ENCODE assay signal across 2 cellular contexts in the genomic region with DNA sequence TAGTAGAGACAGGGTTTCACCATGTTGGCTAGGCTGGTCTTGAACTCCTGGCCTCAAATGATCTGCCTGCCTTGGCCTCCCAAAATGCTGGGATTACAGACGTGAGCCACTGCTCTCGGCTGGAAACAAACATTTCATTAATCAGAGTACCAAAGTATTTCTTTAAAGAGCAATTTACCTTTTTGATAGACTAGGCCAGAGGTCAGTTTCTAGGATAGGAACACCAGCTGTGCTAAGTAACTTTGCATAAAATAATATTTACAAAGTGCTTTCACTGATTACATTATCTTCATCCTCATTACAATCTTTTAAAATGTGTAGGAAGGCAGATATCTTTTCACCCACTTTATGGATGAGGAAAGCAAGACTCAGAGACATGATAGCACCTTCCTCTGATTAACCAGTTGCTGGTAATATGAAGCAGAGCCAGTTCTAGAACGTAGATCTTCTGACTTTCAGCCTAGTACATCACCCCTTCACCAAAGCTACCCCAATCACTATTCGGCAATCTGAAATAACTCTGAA.
TF ChIP-seq lines count a peak whose summit lies in the region.

No MANE protein-coding gene starts in this region.

TF ChIP-seq in endothelial cell of umbilical vein, 7 proteins besides CTCF, POLR2A, EP300 and RAD21:
- TF ChIP-seq EZH2 (IDR thresholded peaks at IDR 0.05; ENCODE audit: borderline replicate concordance, low read depth, low read length, severe bottlenecking) (no peak), GATA2 (IDR thresholded peaks at IDR 0.05; ENCODE audit: insufficient read depth, insufficient read length, low read depth, low read length) (no peak), FOS (IDR thresholded peaks at IDR 0.05; ENCODE audit: borderline replicate concordance, insufficient read depth, low read length) (no peak), MYC (IDR thresholded peaks at IDR 0.05; ENCODE audit: low read depth, low read length) (no peak), POLR2AphosphoS5 (IDR thresholded peaks at IDR 0.05; ENCODE audit: insufficient read depth, low read depth, low read length) (no peak), JUN (IDR thresholded peaks at IDR 0.05; ENCODE audit: borderline replicate concordance, insufficient read depth, insufficient read length, low read depth) (no peak)
- TF ChIP-seq, protein P1, sequence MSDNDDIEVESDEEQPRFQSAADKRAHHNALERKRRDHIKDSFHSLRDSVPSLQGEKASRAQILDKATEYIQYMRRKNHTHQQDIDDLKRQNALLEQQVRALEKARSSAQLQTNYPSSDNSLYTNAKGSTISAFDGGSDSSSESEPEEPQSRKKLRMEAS (IDR thresholded peaks at IDR 0.05; ENCODE audit: insufficient read depth, insufficient read length) = no peak

TF ChIP-seq in GM23338, 12 proteins besides CTCF, POLR2A, EP300 and RAD21:
- TF ChIP-seq EZH2 (IDR thresholded peaks at IDR 0.05; ENCODE audit: low read depth, unreplicated experiment) (no peak), ZNF462 (CRISPR knock-in tag; IDR thresholded peaks at IDR 0.05) (no peak), STAT1 (IDR thresholded peaks at IDR 0.05; ENCODE audit: unreplicated experiment) (no peak), ZNF331 (CRISPR knock-in tag; IDR thresholded peaks at IDR 0.05; ENCODE audit: low read depth) (no peak), EZH2phosphoT487 (IDR thresholded peaks at IDR 0.05; ENCODE audit: unreplicated experiment) (no peak), REST (IDR thresholded peaks at IDR 0.05; ENCODE audit: unreplicated experiment) (no peak)
